In genomic region chr7:101673315-101673714, GRCh38 we compare ENCODE assay signal across 23 cellular contexts. TPM values are rescaled to one million over a fixed set of nuclear protein-coding genes. Genes with fewer than 3 reads are reported as not detected.
A peak's percentile ranks its signal among the peaks of the same experiment; 100 is the strongest.
DNase-seq lines count a peak whose midpoint lies in the region; ATAC-seq, FAIRE-seq and TF ChIP-seq lines count a peak whose summit lies in the region.
"Had no signal": no experiment of that assay in that cellular context is flagged by ENCODE, and none has a peak within 500 bp of the region (broad histone marks: within the 10 kb centered on the region; RNA-seq: fewer than 3 reads in every experiment).

No MANE protein-coding gene starts in this region.

- peaks cover 4% of the 10 kb centered on the region for H3K4me1 Mint-ChIP-seq in glutamatergic neuron (ENCODE audit: low read depth, unreplicated experiment)

- CTCF ChIA-PET in HCT116 (lab: Charles Lee) = no interaction called here
- CTCF ChIA-PET in K562 (lab: Yijun Ruan, JAX; ENCODE audit: low intra/inter-chr PET ratio) = no interaction called here

- H3K4me3 ChIP-seq in BLaER1 = no peak overlapping the region
- H3K4me3 ChIP-seq in HCT116 (replicated peaks in 1 of 2; ENCODE audit: low read depth in 1 of 2, low read length in 2 of 2) = no peak overlapping the region
- no peak overlapping the region for H3K4me3 ChIP-seq in K562
- H3K4me3 ChIP-seq: BLaER1 treated with 17β-estradiol and CSF1 and Interleukin-3, amounts not matched to agents 10 nM and 100 nM had no signal

- peak overlapping the region; percentile 12 for H3K27ac Mint-ChIP-seq in glutamatergic neuron (ENCODE audit: unreplicated experiment)
- H3K27ac Mint-ChIP-seq: CD4-positive, alpha-beta T cell; CD8-positive, alpha-beta T cell had no signal

- H3K9me3 Mint-ChIP-seq in glutamatergic neuron (ENCODE audit: unreplicated experiment) = peaks cover 1% of the 10 kb centered on the region

- no peak overlapping the region for H3K4me3 Mint-ChIP-seq in glutamatergic neuron (ENCODE audit: unreplicated experiment)
- H3K4me3 Mint-ChIP-seq: CD4-positive, alpha-beta T cell; CD8-positive, alpha-beta T cell had no signal

- H4K20me1 ChIP-seq in BLaER1 (no peaks in the 10 kb centered on the region), HCT116 (ENCODE audit: insufficient read depth) (no peaks in the 10 kb centered on the region), K562 (replicated peaks; ENCODE audit: control insufficient read depth, insufficient read depth, low read length) (no peaks in the 10 kb centered on the region; the same call in 1 of the 2 replicates)
- H4K20me1 ChIP-seq: BLaER1 treated with 17β-estradiol and CSF1 and Interleukin-3, amounts not matched to agents 10 nM and 100 nM had no signal

- H3K9ac ChIP-seq in BLaER1 (no peak overlapping the region; the same call in 1 of the 2 replicates), HCT116 (ENCODE audit: low read length) (no peak overlapping the region), K562 (ENCODE audit: insufficient read depth in 1 of 2, low read depth in 2 of 2, low read length in 2 of 2) (no peak overlapping the region)

- H2AFZ ChIP-seq in HCT116 (ENCODE audit: low read depth, low read length, poor library complexity, severe bottlenecking) = no peak overlapping the region
- no peak overlapping the region for H2AFZ ChIP-seq in K562 (ENCODE audit: low read depth, low read length)

- TF ChIP-seq RAD21 in HCT116 (IDR thresholded peaks at IDR 0.05; ENCODE audit: low read depth) (no peak), K562 (CRISPR knock-in tag; conservative IDR thresholded peaks at IDR 0.05 in 1 of 2, IDR thresholded peaks at IDR 0.05 in 1 of 2) (no peak)

- H3K79me2 ChIP-seq in HCT116 (ENCODE audit: insufficient read depth, low read length) (no peaks in the 10 kb centered on the region), K562 (ENCODE audit: control insufficient read depth, insufficient read depth, low read length) (no peaks in the 10 kb centered on the region)

- TF ChIP-seq EP300 in K562 (IDR thresholded peaks at IDR 0.05; ENCODE audit: low read length) = no peak

- FAIRE-seq in K562 (lab: Jason Lieb, UNC) = no peak
- FAIRE-seq in HTR-8/SVneo (lab: Jason Lieb, UNC) = no peak
- FAIRE-seq: A204.1, D721Med, G401.6, GM12892, GM18507 had no signal

- H3K36me3 Mint-ChIP-seq in glutamatergic neuron (ENCODE audit: unreplicated experiment) = no peaks in the 10 kb centered on the region
- H3K36me3 Mint-ChIP-seq: CD8-positive, alpha-beta T cell had no signal

- no peak for DNase-seq in HCT116 (ENCODE audit: low read depth, low spot score)
- no peak for DNase-seq in K562 (ENCODE audit: extremely low read depth in 1 of 4, low spot score in 3 of 4)
- no peak for DNase-seq in glutamatergic neuron
- no peak for DNase-seq in HTR-8/SVneo (ENCODE audit: insufficient read length, low spot score)
- DNase-seq: ACHN; BE2C; Caco-2; Calu3; CD4-positive, alpha-beta T cell; CD8-positive, alpha-beta T cell; DMS79 treated with DMSO at 0.1 percent for 48 hours; GF-D8 had no signal

- POLR2A ChIA-PET in HCT116 (lab: Charles Lee) (no interaction called here), K562 (lab: Yijun Ruan, JAX) (no interaction called here)

- no peak for TF ChIP-seq CTCF in HCT116 (IDR thresholded peaks at IDR 0.05 in 2 of 3, conservative IDR thresholded peaks at IDR 0.05 in 1 of 3; ENCODE audit: borderline replicate concordance in 1 of 3, insufficient read depth in 1 of 3, low read depth in 2 of 3, low read length in 2 of 3)
- no peak for TF ChIP-seq CTCF in K562 (IDR thresholded peaks at IDR 0.05 in 2 of 3, conservative IDR thresholded peaks at IDR 0.05 in 1 of 3; ENCODE audit: insufficient read depth in 2 of 3, low read depth in 1 of 3, low read length in 3 of 3)
- TF ChIP-seq CTCF in glutamatergic neuron (IDR thresholded peaks at IDR 0.05; ENCODE audit: partially characterized antibody, unreplicated experiment) = no peak

- intact Hi-C loops in HCT116 (cut with micrococcal nuclease) = no loop called here
- intact Hi-C loops in K562 (cut with micrococcal nuclease) = no loop called here

- H3K27me3 Mint-ChIP-seq in glutamatergic neuron (ENCODE audit: unreplicated experiment) = peaks cover 4% of the 10 kb centered on the region
- H3K27me3 Mint-ChIP-seq: CD4-positive, alpha-beta T cell had no signal

- ATAC-seq in HCT116 (no peak), K562 (no peak), HG03045 (IDR thresholded peaks at IDR 0.05; ENCODE audit: unreplicated experiment) (no peak), GM19351 (IDR thresholded peaks at IDR 0.05; ENCODE audit: unreplicated experiment) (no peak)
- ATAC-seq: CD8-positive, alpha-beta T cell had no signal

- H3K4me1 ChIP-seq in BLaER1 (peaks cover 40% of the 10 kb centered on the region), HCT116 (ENCODE audit: control insufficient read depth in 1 of 2, insufficient read depth in 2 of 2, low read length in 2 of 2) (peaks cover 0 to 9% of the 10 kb centered on the region in 2 experiments; a peak in 2 of 4 replicates), K562 (replicated peaks in 1 of 2; ENCODE audit: control insufficient read depth in 2 of 2, insufficient read depth in 2 of 2, low read length in 2 of 2) (peaks cover 0 to 11% of the 10 kb centered on the region in 2 experiments; a peak in 1 of 5 replicates)
- H3K4me1 ChIP-seq: BE2C, Caco-2 had no signal

- H3K27me3 ChIP-seq in BLaER1 (no peaks in the 10 kb centered on the region), HCT116 (ENCODE audit: insufficient read depth, low read length) (no peaks in the 10 kb centered on the region), K562 (ENCODE audit: control insufficient read depth in 2 of 2, insufficient read depth in 2 of 2, low read length in 2 of 2) (peaks cover 0 to 22% of the 10 kb centered on the region in 2 experiments; a peak in 2 of 5 replicates)
- H3K27me3 ChIP-seq: BE2C; BLaER1 treated with 17β-estradiol and CSF1 and Interleukin-3, amounts not matched to agents 10 nM and 100 nM had no signal

- RAD21 ChIA-PET in HCT116 (lab: Charles Lee; ENCODE audit: low non-redundant PET in 1 of 2, low total read pairs in 2 of 2, uncharacterized antibody in 2 of 2, unreplicated experiment in 2 of 2) = no interaction called here

- TF ChIP-seq POLR2A in HCT116 (IDR thresholded peaks at IDR 0.05; ENCODE audit: borderline replicate concordance, extremely low read depth, insufficient read depth, insufficient read length) (no peak), K562 (conservative IDR thresholded peaks at IDR 0.05) (no peak)

- in situ Hi-C loops in K562 (cut with MboI) = no loop called here

- H3K36me3 ChIP-seq in BLaER1 (no peaks in the 10 kb centered on the region), HCT116 (ENCODE audit: control insufficient read depth in 1 of 2, insufficient read depth in 2 of 2, low read length in 2 of 2) (no peaks in the 10 kb centered on the region), K562 (ENCODE audit: control insufficient read depth, insufficient read depth, low read length) (no peaks in the 10 kb centered on the region)
- H3K36me3 ChIP-seq: BE2C; BLaER1 treated with 17β-estradiol and CSF1 and Interleukin-3, amounts not matched to agents 10 nM and 100 nM had no signal

- no peaks in the 10 kb centered on the region for H3K9me1 ChIP-seq in K562 (ENCODE audit: control insufficient read depth, insufficient read depth, low read length)

- H3K27ac ChIP-seq in BLaER1 (peak overlapping the region; percentile 69), HCT116 (ENCODE audit: low read depth, low read length) (no peak overlapping the region), K562 (ENCODE audit: extremely low read depth, low read depth, low read length) (no peak overlapping the region)
- H3K27ac ChIP-seq: C4-2B had no signal

- BruUV-seq in HCT116 (replicated peaks; lab: Mats Ljungman, UMichigan) (no TSS peak), K562 (replicated peaks; lab: Mats Ljungman, UMichigan) (no TSS peak)

- H3K9me3 ChIP-seq in BLaER1 (peaks cover 14% of the 10 kb centered on the region), HCT116 (ENCODE audit: control insufficient read depth in 1 of 2, insufficient read depth in 1 of 2, low read depth in 1 of 2, low read length in 2 of 2) (peaks cover 0 to 7% of the 10 kb centered on the region in 2 experiments; a peak in 1 of 4 replicates), K562 (replicated peaks; ENCODE audit: control insufficient read depth, insufficient read depth, low read depth, low read length) (no peaks in the 10 kb centered on the region)
- H3K9me3 ChIP-seq: BE2C had no signal

- H3K4me2 ChIP-seq in BLaER1 = peak overlapping the region; percentile 84
- H3K4me2 ChIP-seq in HCT116 (ENCODE audit: low read length) = no peak overlapping the region
- H3K4me2 ChIP-seq in K562 (ENCODE audit: insufficient read depth, low read length) = no peak overlapping the region

- no peaks in the 10 kb centered on the region for H3K9me2 ChIP-seq in HCT116 (ENCODE audit: insufficient read depth)

TF ChIP-seq in HCT116, 20 proteins besides CTCF, POLR2A, EP300 and RAD21:
- TF ChIP-seq YY1 (IDR thresholded peaks at IDR 0.05; ENCODE audit: extremely low read depth, insufficient replicate concordance, low read depth, low read length) = peak; percentile 28
- TF ChIP-seq SP1 (IDR thresholded peaks at IDR 0.05; ENCODE audit: low read depth) = no peak

TF ChIP-seq in K562, 482 proteins besides CTCF, POLR2A, EP300 and RAD21:
- TF ChIP-seq ZNF586 (CRISPR knock-in tag; conservative IDR thresholded peaks at IDR 0.05) (no peak), YY1 (IDR thresholded peaks at IDR 0.05; ENCODE audit: borderline replicate concordance in 1 of 3, control insufficient read depth in 1 of 3, extremely low read depth in 1 of 3, insufficient read depth in 3 of 3, insufficient read length in 1 of 3, insufficient replicate concordance in 2 of 3, low read depth in 1 of 3, low read length in 2 of 3) (peak in 2 of 3 experiments; percentile 27 to 82), NUFIP1 (IDR thresholded peaks at IDR 0.05; ENCODE audit: partially characterized antibody) (no peak)
TF ChIP-seq in K562: peak in this region for 1.

RNA-seq across cellular contexts. Expression of gene MYL10, which starts 44.2 kb away (rescaled TPM):
- not detected for total RNA-seq in HCT116 (2021; ENCODE audit: unreplicated experiment)
- polyA plus RNA-seq in HCT116 (2012) = not detected in 2 replicates
- total RNA-seq in K562 (2011; cell fraction: chromatin; rRNA removed; ENCODE audit: low replicate concordance) = not detected in 2 replicates
- total RNA-seq in K562 (2011; cell fraction: nucleolus; rRNA removed) = not detected in 2 replicates
- not detected in 2 replicates for total RNA-seq in K562 (2011; cell fraction: nucleoplasm; rRNA removed)
- not detected in 2 replicates for total RNA-seq in K562 (2014; rRNA removed)
- not detected in 2 replicates for total RNA-seq in K562 (2014; rRNA removed; fragmentation: Illumina TruSeq; extraction: Trizol)
- not detected in 2 replicates for total RNA-seq in K562 (2015; rRNA removed; fragmentation: Illumina TruSeq; extraction: Trizol)
- total RNA-seq in K562 (2021) = not detected in 2 replicates
- polyA plus RNA-seq in K562 (2011; rRNA removed) = not detected in 2 replicates
- not detected in 2 replicates for polyA plus RNA-seq in K562 (2011; cell fraction: cytosol; rRNA removed)
- polyA plus RNA-seq in K562 (2011; cell fraction: nucleus; rRNA removed) = not detected in 2 replicates
- polyA plus RNA-seq in K562 (2012) = not detected in 2 replicates
- polyA plus RNA-seq in K562 (2014; fragmentation: Illumina TruSeq; extraction: Trizol) = not detected in 2 replicates
- polyA plus RNA-seq in K562 (2014; fragmentation: Nextera tagmentation; extraction: Ambion mirVana) = not detected
- polyA plus RNA-seq in K562 (2014; rRNA removed) = not detected in 2 replicates
- polyA minus RNA-seq in K562 (2011; rRNA and poly(A)+ RNA removed) = not detected in 2 replicates
- not detected in 2 replicates for polyA minus RNA-seq in K562 (2011; cell fraction: cytosol; rRNA and poly(A)+ RNA removed)
- polyA minus RNA-seq in K562 (2011; cell fraction: nucleus; rRNA and poly(A)+ RNA removed) = not detected in 2 replicates
- not detected for total RNA-seq in glutamatergic neuron (ENCODE audit: unreplicated experiment)
- total RNA-seq: Caco-2; Calu3; CD4-positive, alpha-beta T cell; CD8-positive, alpha-beta T cell had no signal
- polyA plus RNA-seq: AG04450 had no signal
